In the genomic region with DNA sequence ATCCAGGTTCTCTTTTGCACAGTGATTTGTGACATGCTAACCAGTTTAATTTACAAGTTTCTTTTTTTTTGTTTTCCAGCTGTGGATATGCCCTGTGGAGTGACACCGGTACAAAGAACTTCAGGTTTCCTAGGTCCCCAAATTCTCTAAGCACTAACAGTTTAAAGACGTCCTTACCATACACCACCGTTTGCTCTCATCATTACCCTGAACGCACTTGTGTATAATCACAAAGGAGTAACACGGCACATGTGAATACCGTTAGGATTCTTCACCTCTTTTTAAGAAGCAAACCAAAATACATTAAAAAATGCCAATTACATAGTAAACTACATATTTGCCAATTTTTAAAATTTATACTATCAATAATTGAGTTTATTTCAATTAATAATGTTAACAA, we compare ENCODE assay signal across 8 cellular contexts. TPM values are rescaled to one million over a fixed set of nuclear protein-coding genes. Genes with fewer than 3 reads are reported as not detected.
DNase-seq lines count a peak whose midpoint lies in the region; ATAC-seq and FAIRE-seq lines count a peak whose summit lies in the region.

No MANE protein-coding gene starts in this region.

- H3K4me3 Mint-ChIP-seq in T-cell: peak overlapping the region; percentile 70 to 99 (median 77)
- H3K4me3 Mint-ChIP-seq in stimulated activated effector memory CD8-positive, alpha-beta T cell treated with anti-CD3 and anti-CD28 coated beads, Interleukin-12 subunit alpha, Interleukin-12 subunit beta, amount 100 ng/mL, for 72 hours: peak overlapping the region; percentile 94

- CTCF ChIA-PET in T-cell (lab: Charles Lee): interaction anchor here in 1 of 2 donors (1.5 kb wide), 1 partner anchor 10 kb away, joined by 4 read pairs; no protein-coding TSS in a partner anchor

- peak; percentile 19 for DNase-seq in NCI-H146 (lab: John Stamatoyannopoulos, UW)
- DNase-seq in NCI-H146 treated with DMSO at 0.1 percent for 48 hours (lab: John Stamatoyannopoulos, UW; ENCODE audit: unreplicated experiment): no peak
- no peak for DNase-seq in T-cell
- no peak for DNase-seq in frontal cortex (ENCODE audit: low spot score in 2 of 2)
- no peak for DNase-seq in stimulated activated effector memory CD8-positive, alpha-beta T cell treated with anti-CD3 and anti-CD28 coated beads, Interleukin-12 subunit alpha, Interleukin-12 subunit beta, amount 100 ng/mL, for 72 hours (ENCODE audit: low spot score in 2 of 2)
- no peak for DNase-seq in NCI-H226
- DNase-seq in nucleus accumbens (lab: John Stamatoyannopoulos, UW): no peak

- POLR2A ChIA-PET in T-cell (lab: Charles Lee): no interaction called here

- ATAC-seq in T-cell (replicated peaks in 1 of 4): peak in 1 of 4 experiments; percentile 13
- ATAC-seq in stimulated activated effector memory CD8-positive, alpha-beta T cell treated with anti-CD3 and anti-CD28 coated beads, Interleukin-12 subunit alpha, Interleukin-12 subunit beta, amount 100 ng/mL, for 72 hours: no peak
- ATAC-seq in HG03196 (IDR thresholded peaks at IDR 0.05; ENCODE audit: unreplicated experiment): no peak

- no peaks in the 10 kb centered on the region for H3K9me3 Mint-ChIP-seq in T-cell
- no peaks in the 10 kb centered on the region for H3K9me3 Mint-ChIP-seq in stimulated activated effector memory CD8-positive, alpha-beta T cell treated with anti-CD3 and anti-CD28 coated beads, Interleukin-12 subunit alpha, Interleukin-12 subunit beta, amount 100 ng/mL, for 72 hours

- H3K27ac Mint-ChIP-seq in T-cell: peak overlapping the region; percentile 89 to 92
- H3K27ac Mint-ChIP-seq in stimulated activated effector memory CD8-positive, alpha-beta T cell treated with anti-CD3 and anti-CD28 coated beads, Interleukin-12 subunit alpha, Interleukin-12 subunit beta, amount 100 ng/mL, for 72 hours: peak overlapping the region; percentile 99

- no peaks in the 10 kb centered on the region for H3K27me3 Mint-ChIP-seq in T-cell

- peaks cover 70 to 73% (median 72%) of the 10 kb centered on the region in 3 donors for H3K4me1 Mint-ChIP-seq in T-cell
- peaks cover 46% of the 10 kb centered on the region for H3K4me1 Mint-ChIP-seq in stimulated activated effector memory CD8-positive, alpha-beta T cell treated with anti-CD3 and anti-CD28 coated beads, Interleukin-12 subunit alpha, Interleukin-12 subunit beta, amount 100 ng/mL, for 72 hours

- FAIRE-seq in frontal cortex (lab: Jason Lieb, UNC): peak; percentile 13

- peaks cover 26% of the 10 kb centered on the region for H3K36me3 Mint-ChIP-seq in T-cell
- H3K36me3 Mint-ChIP-seq in stimulated activated effector memory CD8-positive, alpha-beta T cell treated with anti-CD3 and anti-CD28 coated beads, Interleukin-12 subunit alpha, Interleukin-12 subunit beta, amount 100 ng/mL, for 72 hours: peaks cover 33% of the 10 kb centered on the region

RNA-seq across cellular contexts. Expression of gene LANCL1, which starts 0.8 kb away (rescaled TPM):
- total RNA-seq in T-cell (10 to 100 TPM; 25.5 to 30.1 (median 27.9) TPM), frontal cortex (68.1 TPM)
